11 cellular contexts compared by ENCODE assay signal in the genomic region with DNA sequence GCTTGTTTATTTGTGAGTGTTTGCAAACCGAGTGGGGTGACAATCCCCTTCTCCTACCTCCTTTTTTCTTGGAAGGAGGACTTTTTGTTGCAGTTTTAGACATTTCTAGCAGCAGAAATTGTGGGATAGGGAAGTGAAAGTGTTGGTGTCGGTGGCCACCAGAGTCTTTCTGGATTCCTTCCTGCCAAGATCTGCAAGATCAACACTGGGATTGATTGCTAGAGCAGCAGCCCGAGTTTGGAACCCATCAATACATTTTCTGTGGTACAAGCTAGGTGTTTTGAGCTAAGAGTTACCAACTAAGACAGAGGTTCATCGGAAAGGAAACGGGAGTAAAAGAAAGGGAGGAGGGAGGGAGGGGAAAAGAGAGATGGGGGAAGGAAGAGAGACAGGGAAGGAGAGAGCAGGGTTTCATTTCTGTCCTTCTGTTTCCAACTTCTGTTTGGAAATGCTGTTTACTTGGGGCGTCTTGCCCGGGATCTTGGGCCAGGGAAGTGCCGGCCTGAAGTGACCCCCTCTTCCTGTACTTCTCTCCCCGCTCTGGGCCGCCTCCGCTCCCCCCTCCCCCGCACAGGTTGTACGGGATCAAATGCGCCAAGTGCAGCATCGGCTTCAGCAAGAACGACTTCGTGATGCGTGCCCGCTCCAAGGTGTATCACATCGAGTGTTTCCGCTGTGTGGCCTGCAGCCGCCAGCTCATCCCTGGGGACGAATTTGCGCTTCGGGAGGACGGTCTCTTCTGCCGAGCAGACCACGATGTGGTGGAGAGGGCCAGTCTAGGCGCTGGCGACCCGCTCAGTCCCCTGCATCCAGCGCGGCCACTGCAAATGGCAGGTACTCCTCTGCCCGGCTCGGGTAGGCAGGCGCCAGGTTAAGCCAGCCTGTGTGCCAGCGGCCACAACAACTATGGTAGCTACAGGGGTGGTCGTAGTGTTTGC. TPM values are rescaled to one million over a fixed set of nuclear protein-coding genes. Genes with fewer than 3 reads are reported as not detected.
DNase-seq lines count a peak whose midpoint lies in the region; ATAC-seq and TF ChIP-seq lines count a peak whose summit lies in the region.
"Had no signal": no experiment of that assay in that cellular context is flagged by ENCODE, and none has a peak within 500 bp of the region (broad histone marks: within the 10 kb centered on the region; RNA-seq: fewer than 3 reads in every experiment).

No MANE protein-coding gene starts in this region.

- H3K27me3 ChIP-seq in SK-N-SH (ENCODE audit: insufficient read depth) (no peaks in the 10 kb centered on the region), mesenchymal stem cell (ENCODE audit: control insufficient read depth in 1 of 2, insufficient read depth in 1 of 2, low read length in 2 of 2) (peaks cover 81 to 92% of the 10 kb centered on the region in 2 experiments), aorta (ENCODE audit: control insufficient read depth in 1 of 2, insufficient read depth in 2 of 2, low read length in 1 of 2) (peaks cover 0 to 5% of the 10 kb centered on the region in 2 donors), esophagus squamous epithelium (peaks cover 9 to 100% (median 43%) of the 10 kb centered on the region in 4 donors)

- H3K9me3 ChIP-seq in SK-N-SH (no peaks in the 10 kb centered on the region), mesenchymal stem cell (ENCODE audit: control insufficient read depth, low read length) (no peaks in the 10 kb centered on the region), aorta (ENCODE audit: control insufficient read depth, low read length) (peaks cover 3% of the 10 kb centered on the region), esophagus squamous epithelium (no peaks in the 10 kb centered on the region)

- H4K20me1 ChIP-seq in SK-N-SH (ENCODE audit: insufficient read depth), result no peaks in the 10 kb centered on the region

- CTCF ChIA-PET in SK-N-SH (lab: Yijun Ruan, JAX), result interaction anchor here (0.9 to 2.3 kb wide), 9 partner anchors 8 to 611 kb away, joined by 3 to 8 read pairs (median 3); no protein-coding TSS in a partner anchor

- H3K4ac ChIP-seq in mesenchymal stem cell (ENCODE audit: low read depth in 1 of 2, low read length in 2 of 2), result peak overlapping the region; percentile 59 to 73

- no peak for TF ChIP-seq EP300 in SK-N-SH (IDR thresholded peaks at IDR 0.05; ENCODE audit: borderline replicate concordance in 1 of 2, low read depth in 1 of 2, low read length in 1 of 2)

- peak overlapping the region; percentile 67 for H4K91ac ChIP-seq in mesenchymal stem cell (ENCODE audit: low read length)

- DNase-seq in SK-N-SH, result peak; percentile 33
- peak; percentile 10 for DNase-seq in amniotic epithelial cell (ENCODE audit: low read depth)
- peak; percentile 54 for DNase-seq in mesenchymal stem cell
- DNase-seq in aorta, result no peak
- DNase-seq in esophagus squamous epithelium (lab: John Stamatoyannopoulos, UW), result no peak
- DNase-seq in activated effector memory CD4-positive, alpha-beta T cell treated with Interleukin-2 at 50 U/mL for 16 hours, result no peak
- DNase-seq: midbrain; stimulated activated naive CD8-positive, alpha-beta T cell treated with anti-CD3 and anti-CD28 coated beads, Interleukin-15, Interleukin-2, amounts not matched to agents 100 U/mL and 50 U/mL, for 24 hours had no signal

- 6% methylated on average over 23 of the region's 38 CpGs for WGBS in SK-N-SH (ENCODE audit: low lambda C conversion rate)
- WGBS in mesenchymal stem cell, result 9% methylated on average over 34 of the region's 38 CpGs
- WGBS in aorta, 2 donors, result 2 to 5% methylated on average over 33 to 38 of the region's 38 CpGs
- 3 to 6% methylated on average over 12 to 19 of the region's 38 CpGs for WGBS in esophagus squamous epithelium, 2 donors

- H3K79me2 ChIP-seq in SK-N-SH (ENCODE audit: insufficient read depth), result peaks cover 93% of the 10 kb centered on the region

- TF ChIP-seq POLR2A in esophagus squamous epithelium (IDR thresholded peaks at IDR 0.05), result no peak

- H3K14ac ChIP-seq in mesenchymal stem cell (ENCODE audit: low read length in 2 of 2), result peak overlapping the region in 1 of 2 experiments; percentile 89

- peak overlapping the region; percentile 29 to 92 for H2BK12ac ChIP-seq in mesenchymal stem cell (ENCODE audit: low read length in 2 of 2)

- no peak for TF ChIP-seq RAD21 in SK-N-SH (IDR thresholded peaks at IDR 0.05; ENCODE audit: low read length)

- no peak for TF ChIP-seq CTCF in SK-N-SH (IDR thresholded peaks at IDR 0.05)
- TF ChIP-seq CTCF in esophagus squamous epithelium (IDR thresholded peaks at IDR 0.05), result no peak

- no peaks in the 10 kb centered on the region for H3K9me2 ChIP-seq in SK-N-SH

- peak overlapping the region; percentile 83 to 86 for H3K4me3 ChIP-seq in SK-N-SH (ENCODE audit: low read depth in 2 of 2, low read length in 1 of 2)
- peak overlapping the region in 1 of 2 experiments; percentile 65 for H3K4me3 ChIP-seq in mesenchymal stem cell (ENCODE audit: insufficient read depth in 1 of 2, low read depth in 1 of 2, low read length in 2 of 2)
- H3K4me3 ChIP-seq in aorta (ENCODE audit: low read length in 2 of 2), result no peak overlapping the region
- H3K4me3 ChIP-seq in esophagus squamous epithelium, result peak overlapping the region in 2 of 4 donors; percentile 5 to 37
- H3K4me3 ChIP-seq: SK-N-MC had no signal

- H3K18ac ChIP-seq in mesenchymal stem cell (ENCODE audit: low read depth in 1 of 2, low read length in 2 of 2), result peak overlapping the region; percentile 64 to 89

- H3K4me2 ChIP-seq in SK-N-SH (peak overlapping the region; percentile 85), mesenchymal stem cell (ENCODE audit: low read length, poor library complexity, severe bottlenecking) (no peak overlapping the region)

- POLR2A ChIA-PET in SK-N-SH (lab: Yijun Ruan, JAX), result interaction anchor here (0.9 to 15.0 kb wide), 10 partner anchors 9 to 1271 kb away, joined by 3 to 437 read pairs (median 9); no protein-coding TSS in a partner anchor

- H3K36me3 ChIP-seq in SK-N-SH (replicated peaks in 1 of 2; ENCODE audit: control insufficient read depth in 1 of 2, insufficient read depth in 2 of 2, low read length in 1 of 2), result peaks cover 0 to 41% of the 10 kb centered on the region in 2 experiments
- H3K36me3 ChIP-seq in mesenchymal stem cell (ENCODE audit: control insufficient read depth in 1 of 2, insufficient read depth in 2 of 2, low read depth in 1 of 2, low read length in 2 of 2), result no peaks in the 10 kb centered on the region
- H3K36me3 ChIP-seq in aorta (ENCODE audit: control insufficient read depth in 1 of 2, insufficient read depth in 2 of 2, low read length in 1 of 2), result no peaks in the 10 kb centered on the region
- H3K36me3 ChIP-seq in esophagus squamous epithelium, result no peaks in the 10 kb centered on the region

- H2AK5ac ChIP-seq in mesenchymal stem cell (ENCODE audit: low read length, severe bottlenecking), result no peak overlapping the region

- intact Hi-C loops in aorta (cut with DNase I), result no loop called here
- intact Hi-C loops in esophagus squamous epithelium (cut with DNase I), result no loop called here

- H3K27ac ChIP-seq in SK-N-SH (ENCODE audit: low read depth in 2 of 2, low read length in 1 of 2), result peak overlapping the region; percentile 88 to 100
- no peak overlapping the region for H3K27ac ChIP-seq in mesenchymal stem cell (ENCODE audit: low read length, poor library complexity, severe bottlenecking)
- H3K27ac ChIP-seq in aorta (ENCODE audit: low read depth in 1 of 2, low read length in 2 of 2), result no peak overlapping the region
- no peak overlapping the region for H3K27ac ChIP-seq in esophagus squamous epithelium
- H3K27ac ChIP-seq: SK-N-MC had no signal

- no peak for ATAC-seq in SK-N-SH treated with all-trans-retinoic acid at 6 μM for 48 hours
- ATAC-seq in aorta (ENCODE audit: low FRiP score), result peak; percentile 36
- ATAC-seq in GM21367 (IDR thresholded peaks at IDR 0.05; ENCODE audit: unreplicated experiment), result no peak
- ATAC-seq: stimulated activated naive CD8-positive, alpha-beta T cell treated with anti-CD3 and anti-CD28 coated beads, Interleukin-15, Interleukin-2, amounts not matched to agents 100 U/mL and 50 U/mL, for 24 hours had no signal

- H2BK120ac ChIP-seq in mesenchymal stem cell (ENCODE audit: low read depth, low read length), result peak overlapping the region; percentile 64

- H3K23ac ChIP-seq in mesenchymal stem cell (ENCODE audit: low read length in 2 of 2), result no peak overlapping the region

- H2BK5ac ChIP-seq in mesenchymal stem cell (ENCODE audit: low read depth, low read length, poor library complexity, severe bottlenecking), result no peak overlapping the region

- H2AFZ ChIP-seq in SK-N-SH (ENCODE audit: low read depth) (peak overlapping the region; percentile 48; the same call in 1 of the 2 replicates), mesenchymal stem cell (ENCODE audit: low read depth, low read length) (peak overlapping the region; percentile 46)

- no peak overlapping the region for H2BK15ac ChIP-seq in mesenchymal stem cell (ENCODE audit: low read depth, poor library complexity, severe bottlenecking)

- H4K8ac ChIP-seq in mesenchymal stem cell (ENCODE audit: low read length), result peak overlapping the region; percentile 79

- H3K4me1 ChIP-seq in SK-N-SH (ENCODE audit: control insufficient read depth in 1 of 2, insufficient read depth in 2 of 2, low read depth in 1 of 2, low read length in 1 of 2) (peaks cover 3 to 8% of the 10 kb centered on the region in 2 experiments; a peak in 3 of 4 replicates), mesenchymal stem cell (ENCODE audit: control insufficient read depth, insufficient read depth, low read depth, low read length) (peaks cover 25% of the 10 kb centered on the region), aorta (ENCODE audit: control insufficient read depth in 1 of 2, insufficient read depth in 2 of 2, low read length in 2 of 2) (no peaks in the 10 kb centered on the region), esophagus squamous epithelium (peaks cover 0 to 43% (median 11%) of the 10 kb centered on the region in 3 donors)

- no peaks in the 10 kb centered on the region for H3K79me1 ChIP-seq in mesenchymal stem cell (replicated peaks; ENCODE audit: low read length, poor library complexity, severe bottlenecking)

- H3K9ac ChIP-seq in SK-N-SH, result peak overlapping the region; percentile 77
- H3K9ac ChIP-seq in mesenchymal stem cell (ENCODE audit: low read length), result no peak overlapping the region

- H3F3A ChIP-seq in SK-N-SH (replicated peaks; ENCODE audit: insufficient read depth), result peaks cover 10% of the 10 kb centered on the region

TF ChIP-seq in SK-N-SH, 30 proteins besides CTCF, POLR2A, EP300 and RAD21 (continues in another document):
- peak; percentile 20; the same call in 1 of the 2 replicates for TF ChIP-seq MXI1 (IDR thresholded peaks at IDR 0.05; ENCODE audit: low read depth, low read length)

TF ChIP-seq in SK-N-SH treated with all-trans-retinoic acid at 6 μM for 48 hours, 23 proteins besides CTCF, POLR2A, EP300 and RAD21 (continues in another document):
- no peak for TF ChIP-seq ZFP3 (CRISPR knock-in tag; IDR thresholded peaks at IDR 0.05)

RNA-seq across cellular contexts. Expression of gene ISL1, which starts 3.9 kb away (rescaled TPM):
- polyA plus RNA-seq in SK-N-SH (2012; rRNA removed), result 15.2 and 15.5 TPM in 2 replicates
- polyA plus RNA-seq in SK-N-SH (2012; cell fraction: cytosol; rRNA removed), result 14.6 and 20.2 TPM in 2 replicates
- 22.3 and 38.7 TPM in 2 replicates for polyA plus RNA-seq in SK-N-SH (2012; cell fraction: nucleus; rRNA removed)
- 5.6 TPM for polyA plus RNA-seq in mesenchymal stem cell (2013, experiment 1 of 2)
- 5.6 TPM for polyA plus RNA-seq in mesenchymal stem cell (2013, experiment 2 of 2)
- total RNA-seq in aorta, result under 1 TPM in 1 of 2 donors, not detected in 1; 0.69 TPM
- not detected for polyA plus RNA-seq in aorta
- under 1 TPM in 1 of 4 donors, not detected in 3; 0.13 TPM for total RNA-seq in esophagus squamous epithelium

Comparison
In these comparisons a context has a peak if more than half of its experiments do, and no peak if none do; other contexts are left out.
1. DNase-seq: peak in SK-N-SH (single experiment), amniotic epithelial cell (single experiment) and mesenchymal stem cell (single experiment); none in aorta (0 of 2), esophagus squamous epithelium (single experiment) and activated effector memory CD4-positive, alpha-beta T cell treated with Interleukin-2 at 50 U/mL for 16 hours (single experiment).
2. H3K27ac ChIP-seq: peak in SK-N-SH (2 of 2); none in mesenchymal stem cell (single experiment), aorta (0 of 2) and esophagus squamous epithelium (0 of 4).
3. H3K4me3 ChIP-seq: peak in SK-N-SH (2 of 2); none in aorta (0 of 2).